In the genomic region with DNA sequence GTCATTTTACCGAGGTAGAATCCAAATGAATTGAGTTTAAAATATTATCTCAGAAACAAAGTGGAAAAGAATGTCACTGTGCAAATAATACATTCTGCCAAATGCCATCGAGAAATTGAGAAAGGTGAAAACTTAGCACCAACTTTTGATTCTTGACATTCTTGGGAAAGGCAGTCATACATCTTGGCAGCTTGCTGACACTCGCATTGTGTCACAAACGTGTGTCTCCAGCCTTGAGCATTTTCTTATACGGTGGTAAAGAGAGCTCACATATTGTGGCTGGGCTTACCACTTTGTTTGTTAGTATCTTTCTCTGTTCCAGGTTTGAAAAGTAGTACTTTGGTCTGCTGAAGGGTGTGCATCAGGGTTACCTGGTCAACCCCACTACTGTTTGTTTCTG, we compare ENCODE assay signal across 1 cellular context.
TF ChIP-seq lines count a peak whose summit lies in the region.

No MANE protein-coding gene starts in this region.

TF ChIP-seq in H1, 55 proteins besides CTCF, POLR2A, EP300 and RAD21 (continued from another document):
- TF ChIP-seq, protein P1, sequence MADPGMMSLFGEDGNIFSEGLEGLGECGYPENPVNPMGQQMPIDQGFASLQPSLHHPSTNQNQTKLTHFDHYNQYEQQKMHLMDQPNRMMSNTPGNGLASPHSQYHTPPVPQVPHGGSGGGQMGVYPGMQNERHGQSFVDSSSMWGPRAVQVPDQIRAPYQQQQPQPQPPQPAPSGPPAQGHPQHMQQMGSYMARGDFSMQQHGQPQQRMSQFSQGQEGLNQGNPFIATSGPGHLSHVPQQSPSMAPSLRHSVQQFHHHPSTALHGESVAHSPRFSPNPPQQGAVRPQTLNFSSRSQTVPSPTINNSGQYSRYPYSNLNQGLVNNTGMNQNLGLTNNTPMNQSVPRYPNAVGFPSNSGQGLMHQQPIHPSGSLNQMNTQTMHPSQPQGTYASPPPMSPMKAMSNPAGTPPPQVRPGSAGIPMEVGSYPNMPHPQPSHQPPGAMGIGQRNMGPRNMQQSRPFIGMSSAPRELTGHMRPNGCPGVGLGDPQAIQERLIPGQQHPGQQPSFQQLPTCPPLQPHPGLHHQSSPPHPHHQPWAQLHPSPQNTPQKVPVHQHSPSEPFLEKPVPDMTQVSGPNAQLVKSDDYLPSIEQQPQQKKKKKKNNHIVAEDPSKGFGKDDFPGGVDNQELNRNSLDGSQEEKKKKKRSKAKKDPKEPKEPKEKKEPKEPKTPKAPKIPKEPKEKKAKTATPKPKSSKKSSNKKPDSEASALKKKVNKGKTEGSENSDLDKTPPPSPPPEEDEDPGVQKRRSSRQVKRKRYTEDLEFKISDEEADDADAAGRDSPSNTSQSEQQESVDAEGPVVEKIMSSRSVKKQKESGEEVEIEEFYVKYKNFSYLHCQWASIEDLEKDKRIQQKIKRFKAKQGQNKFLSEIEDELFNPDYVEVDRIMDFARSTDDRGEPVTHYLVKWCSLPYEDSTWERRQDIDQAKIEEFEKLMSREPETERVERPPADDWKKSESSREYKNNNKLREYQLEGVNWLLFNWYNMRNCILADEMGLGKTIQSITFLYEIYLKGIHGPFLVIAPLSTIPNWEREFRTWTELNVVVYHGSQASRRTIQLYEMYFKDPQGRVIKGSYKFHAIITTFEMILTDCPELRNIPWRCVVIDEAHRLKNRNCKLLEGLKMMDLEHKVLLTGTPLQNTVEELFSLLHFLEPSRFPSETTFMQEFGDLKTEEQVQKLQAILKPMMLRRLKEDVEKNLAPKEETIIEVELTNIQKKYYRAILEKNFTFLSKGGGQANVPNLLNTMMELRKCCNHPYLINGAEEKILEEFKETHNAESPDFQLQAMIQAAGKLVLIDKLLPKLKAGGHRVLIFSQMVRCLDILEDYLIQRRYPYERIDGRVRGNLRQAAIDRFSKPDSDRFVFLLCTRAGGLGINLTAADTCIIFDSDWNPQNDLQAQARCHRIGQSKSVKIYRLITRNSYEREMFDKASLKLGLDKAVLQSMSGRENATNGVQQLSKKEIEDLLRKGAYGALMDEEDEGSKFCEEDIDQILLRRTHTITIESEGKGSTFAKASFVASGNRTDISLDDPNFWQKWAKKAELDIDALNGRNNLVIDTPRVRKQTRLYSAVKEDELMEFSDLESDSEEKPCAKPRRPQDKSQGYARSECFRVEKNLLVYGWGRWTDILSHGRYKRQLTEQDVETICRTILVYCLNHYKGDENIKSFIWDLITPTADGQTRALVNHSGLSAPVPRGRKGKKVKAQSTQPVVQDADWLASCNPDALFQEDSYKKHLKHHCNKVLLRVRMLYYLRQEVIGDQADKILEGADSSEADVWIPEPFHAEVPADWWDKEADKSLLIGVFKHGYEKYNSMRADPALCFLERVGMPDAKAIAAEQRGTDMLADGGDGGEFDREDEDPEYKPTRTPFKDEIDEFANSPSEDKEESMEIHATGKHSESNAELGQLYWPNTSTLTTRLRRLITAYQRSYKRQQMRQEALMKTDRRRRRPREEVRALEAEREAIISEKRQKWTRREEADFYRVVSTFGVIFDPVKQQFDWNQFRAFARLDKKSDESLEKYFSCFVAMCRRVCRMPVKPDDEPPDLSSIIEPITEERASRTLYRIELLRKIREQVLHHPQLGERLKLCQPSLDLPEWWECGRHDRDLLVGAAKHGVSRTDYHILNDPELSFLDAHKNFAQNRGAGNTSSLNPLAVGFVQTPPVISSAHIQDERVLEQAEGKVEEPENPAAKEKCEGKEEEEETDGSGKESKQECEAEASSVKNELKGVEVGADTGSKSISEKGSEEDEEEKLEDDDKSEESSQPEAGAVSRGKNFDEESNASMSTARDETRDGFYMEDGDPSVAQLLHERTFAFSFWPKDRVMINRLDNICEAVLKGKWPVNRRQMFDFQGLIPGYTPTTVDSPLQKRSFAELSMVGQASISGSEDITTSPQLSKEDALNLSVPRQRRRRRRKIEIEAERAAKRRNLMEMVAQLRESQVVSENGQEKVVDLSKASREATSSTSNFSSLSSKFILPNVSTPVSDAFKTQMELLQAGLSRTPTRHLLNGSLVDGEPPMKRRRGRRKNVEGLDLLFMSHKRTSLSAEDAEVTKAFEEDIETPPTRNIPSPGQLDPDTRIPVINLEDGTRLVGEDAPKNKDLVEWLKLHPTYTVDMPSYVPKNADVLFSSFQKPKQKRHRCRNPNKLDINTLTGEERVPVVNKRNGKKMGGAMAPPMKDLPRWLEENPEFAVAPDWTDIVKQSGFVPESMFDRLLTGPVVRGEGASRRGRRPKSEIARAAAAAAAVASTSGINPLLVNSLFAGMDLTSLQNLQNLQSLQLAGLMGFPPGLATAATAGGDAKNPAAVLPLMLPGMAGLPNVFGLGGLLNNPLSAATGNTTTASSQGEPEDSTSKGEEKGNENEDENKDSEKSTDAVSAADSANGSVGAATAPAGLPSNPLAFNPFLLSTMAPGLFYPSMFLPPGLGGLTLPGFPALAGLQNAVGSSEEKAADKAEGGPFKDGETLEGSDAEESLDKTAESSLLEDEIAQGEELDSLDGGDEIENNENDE (IDR thresholded peaks at IDR 0.05; ENCODE audit: insufficient replicate concordance, low read length): no peak
- TF ChIP-seq RFX5 (IDR thresholded peaks at IDR 0.05; ENCODE audit: borderline replicate concordance, low read depth, low read length): no peak
- no peak for TF ChIP-seq BCL11A (IDR thresholded peaks at IDR 0.05; ENCODE audit: low read depth in 2 of 2, low read length in 2 of 2)
- no peak for TF ChIP-seq TBP (IDR thresholded peaks at IDR 0.05; ENCODE audit: low read depth, low read length)
- TF ChIP-seq SUZ12 (IDR thresholded peaks at IDR 0.05; ENCODE audit: low read length): no peak
- no peak for TF ChIP-seq EZH2 (IDR thresholded peaks at IDR 0.05; ENCODE audit: low read depth, low read length, severe bottlenecking)
